Comparison of ENCODE assay signal across 8 cellular contexts in genomic region chr22:42621505-42622002, GRCh38. TPM values are rescaled to one million over a fixed set of nuclear protein-coding genes. Genes with fewer than 3 reads are reported as not detected.
DNase-seq lines count a peak whose midpoint lies in the region; ATAC-seq and TF ChIP-seq lines count a peak whose summit lies in the region.

No MANE protein-coding gene starts in this region.

- CTCF ChIA-PET in GM10248 (lab: Yijun Ruan, JAX): interaction anchor here (0.5 to 5.7 kb wide), 18 partner anchors 9 to 463 kb away, joined by 3 to 61 read pairs (median 4); partner anchors contain the start of genes ARFGAP3, ATP5MGL and CYB5R3

- no peaks in the 10 kb centered on the region for H3K27me3 ChIP-seq in neutrophil
- no peaks in the 10 kb centered on the region for H3K27me3 ChIP-seq in aorta (ENCODE audit: control insufficient read depth in 1 of 2, insufficient read depth in 2 of 2, low read length in 1 of 2)

- no peak overlapping the region for H3K4me3 ChIP-seq in neutrophil (ENCODE audit: low read depth in 1 of 2, low read length in 1 of 2)
- no peak overlapping the region for H3K4me3 ChIP-seq in aorta (ENCODE audit: low read length in 2 of 2)

- H3K4me1 ChIP-seq in neutrophil (ENCODE audit: control insufficient read depth in 1 of 2, insufficient read depth in 1 of 2, low read depth in 1 of 2, low read length in 1 of 2) (peaks cover 10 to 23% of the 10 kb centered on the region in 2 experiments), aorta (ENCODE audit: control insufficient read depth in 1 of 2, insufficient read depth in 2 of 2, low read length in 2 of 2) (peaks cover 3 to 5% of the 10 kb centered on the region in 2 donors)

- H3K27me3 Mint-ChIP-seq in activated T-cell treated with anti-CD3 and anti-CD28 coated beads, Interleukin-2, amount 50 U/mL, for 24 hours: no peaks in the 10 kb centered on the region

- POLR2A ChIA-PET in GM10248 (lab: Yijun Ruan, JAX): no interaction called here

- TF ChIP-seq CTCF in 22Rv1 (IDR thresholded peaks at IDR 0.05) (peak; percentile 96), GM10248 (IDR thresholded peaks at IDR 0.05; ENCODE audit: control extremely low read depth, extremely low read depth, low read depth, missing control alignments) (peak; percentile 90), neutrophil (IDR thresholded peaks at IDR 0.05) (peak; percentile 82)

- DNase-seq in GM10248 (ENCODE audit: extremely low spot score) (peak; percentile 88), NCI-H526 (lab: John Stamatoyannopoulos, UW) (peak; percentile 11 to 77), fibroblast of gingiva (ENCODE audit: low read depth) (peak; percentile 73), aorta (peak; percentile 79 to 92)
- peak; percentile 71 for DNase-seq in activated T-cell treated with anti-CD3 and anti-CD28 coated beads, Interleukin-2, amount 50 U/mL, for 24 hours

- 31 to 34% methylated on average over 11 of the region's 11 CpGs for WGBS in aorta, 2 donors

- no peaks in the 10 kb centered on the region for H3K9me3 Mint-ChIP-seq in activated T-cell treated with anti-CD3 and anti-CD28 coated beads, Interleukin-2, amount 50 U/mL, for 24 hours

- no peak overlapping the region for H3K27ac Mint-ChIP-seq in activated T-cell treated with anti-CD3 and anti-CD28 coated beads, Interleukin-2, amount 50 U/mL, for 24 hours

- H3K36me3 Mint-ChIP-seq in activated T-cell treated with anti-CD3 and anti-CD28 coated beads, Interleukin-2, amount 50 U/mL, for 24 hours (ENCODE audit: low read depth): peaks cover 56% of the 10 kb centered on the region

- H3K36me3 ChIP-seq in neutrophil (peaks cover 51% of the 10 kb centered on the region), aorta (ENCODE audit: control insufficient read depth in 1 of 2, insufficient read depth in 2 of 2, low read length in 1 of 2) (peaks cover 0 to 4% of the 10 kb centered on the region in 2 donors)

- peak; percentile 64 for ATAC-seq in aorta (ENCODE audit: low FRiP score)
- ATAC-seq in GM21360 (IDR thresholded peaks at IDR 0.05; ENCODE audit: unreplicated experiment): no peak

- H3K4me1 Mint-ChIP-seq in activated T-cell treated with anti-CD3 and anti-CD28 coated beads, Interleukin-2, amount 50 U/mL, for 24 hours (ENCODE audit: low read depth): peaks cover 13% of the 10 kb centered on the region

- H3K4me3 Mint-ChIP-seq in activated T-cell treated with anti-CD3 and anti-CD28 coated beads, Interleukin-2, amount 50 U/mL, for 24 hours: no peak overlapping the region

- no peaks in the 10 kb centered on the region for H3K9me3 ChIP-seq in neutrophil
- no peaks in the 10 kb centered on the region for H3K9me3 ChIP-seq in aorta (ENCODE audit: control insufficient read depth, low read length)

- intact Hi-C loops in aorta (cut with DNase I): no loop called here

- peak overlapping the region; percentile 65 for H3K27ac ChIP-seq in 22Rv1
- no peak overlapping the region for H3K27ac ChIP-seq in neutrophil
- peak overlapping the region; percentile 38 to 87 for H3K27ac ChIP-seq in aorta (ENCODE audit: low read depth in 1 of 2, low read length in 2 of 2)

RNA-seq across cellular contexts. Expression of gene POLDIP3, which starts 6.9 kb away (rescaled TPM):
- 10 to 100 TPM; 49.2 to 49.6 TPM for total RNA-seq in aorta
- 10 to 100 TPM; 26.0 to 32.9 TPM for polyA plus RNA-seq in aorta

RNA-seq across cellular contexts. Expression of gene ATP5MGL, which starts 18.8 kb away (rescaled TPM):
- total RNA-seq in aorta: 1 to 10 TPM; 1.5 to 2.7 TPM
- not detected for polyA plus RNA-seq in aorta

RNA-seq across cellular contexts. Expression of gene CYB5R3, which starts 27.6 kb away (rescaled TPM):
- 100 to 1,000 TPM; 430 to 444 TPM for total RNA-seq in aorta
- 100 to 1,000 TPM; 346 to 756 TPM for polyA plus RNA-seq in aorta
